Comparison of ENCODE assay signal across 31 cellular contexts in the genomic region with DNA sequence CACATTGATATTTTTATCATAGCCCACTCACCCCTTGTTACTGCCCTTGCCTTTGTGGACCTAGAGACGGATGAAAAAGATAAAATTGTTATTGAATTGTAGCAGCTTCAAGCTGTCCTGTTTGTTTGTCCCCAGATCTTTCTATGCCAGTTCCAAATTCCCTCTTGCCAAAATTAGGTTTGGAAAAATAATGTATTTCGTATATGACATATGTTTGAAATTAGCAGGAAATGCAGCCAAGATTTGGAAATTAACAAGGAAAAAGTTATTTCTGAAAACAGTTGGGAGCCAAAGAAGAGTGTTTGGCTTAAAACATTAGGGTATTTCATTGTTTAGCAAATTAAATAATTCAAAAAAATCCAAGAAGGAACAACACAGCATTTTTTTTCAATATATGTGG. TPM values are rescaled to one million over a fixed set of nuclear protein-coding genes. Genes with fewer than 3 reads are reported as not detected.
DNase-seq lines count a peak whose midpoint lies in the region; ATAC-seq and TF ChIP-seq lines count a peak whose summit lies in the region.
"Had no signal": no experiment of that assay in that cellular context is flagged by ENCODE, and none has a peak within 500 bp of the region (broad histone marks: within the 10 kb centered on the region; RNA-seq: fewer than 3 reads in every experiment).

No MANE protein-coding gene starts in this region.

- H3K36me3 ChIP-seq in adipocyte (ENCODE audit: control insufficient read depth, insufficient read depth, low read length, severe bottlenecking) (no peaks in the 10 kb centered on the region), rectal smooth muscle tissue (ENCODE audit: control insufficient read depth, insufficient read depth, low read length) (no peaks in the 10 kb centered on the region), WERI-Rb-1 (no peaks in the 10 kb centered on the region), ovary (no peaks in the 10 kb centered on the region)
- H3K36me3 ChIP-seq: BLaER1, left ventricle myocardium inferior, right lobe of liver, SJSA1, transverse colon had no signal

- TF ChIP-seq EP300 in ovary (IDR thresholded peaks at IDR 0.05) = no peak

- H3K9ac ChIP-seq in adipocyte (ENCODE audit: low read length) (peak overlapping the region; percentile 64), rectal smooth muscle tissue (ENCODE audit: low read length) (no peak overlapping the region)
- H3K9ac ChIP-seq: BLaER1 had no signal

- H3K27ac ChIP-seq in rectal smooth muscle tissue (ENCODE audit: low read depth, low read length) = peak overlapping the region; percentile 38
- no peak overlapping the region for H3K27ac ChIP-seq in WERI-Rb-1
- H3K27ac ChIP-seq in ovary = no peak overlapping the region
- H3K27ac ChIP-seq: BLaER1, body of pancreas, dorsolateral prefrontal cortex, left ventricle myocardium inferior, right lobe of liver, SJSA1, transverse colon had no signal

- H3K9me3 ChIP-seq in adipocyte (ENCODE audit: control insufficient read depth, low read length) (no peaks in the 10 kb centered on the region), WERI-Rb-1 (ENCODE audit: severe bottlenecking) (no peaks in the 10 kb centered on the region), ovary (no peaks in the 10 kb centered on the region)
- H3K9me3 ChIP-seq: body of pancreas, right lobe of liver, SJSA1, transverse colon had no signal

- H3K4me3 ChIP-seq in adipocyte (ENCODE audit: low read length) (peak overlapping the region; percentile 22), fibroblast of mammary gland (ENCODE audit: control insufficient read depth, low read depth, low read length) (no peak overlapping the region), rectal smooth muscle tissue (ENCODE audit: low read length) (no peak overlapping the region), WERI-Rb-1 (ENCODE audit: low read depth, low read length) (no peak overlapping the region), ovary (no peak overlapping the region)
- H3K4me3 ChIP-seq: BLaER1, body of pancreas, dorsolateral prefrontal cortex, left ventricle myocardium inferior, right lobe of liver, SJSA1, transverse colon had no signal

- peaks cover 26% of the 10 kb centered on the region for H3K4me1 ChIP-seq in adipocyte (ENCODE audit: control insufficient read depth, insufficient read depth, low read length)
- no peaks in the 10 kb centered on the region for H3K4me1 ChIP-seq in rectal smooth muscle tissue (ENCODE audit: control insufficient read depth, insufficient read depth, low read length)
- no peaks in the 10 kb centered on the region for H3K4me1 ChIP-seq in ovary (ENCODE audit: insufficient read depth)
- H3K4me1 ChIP-seq: BLaER1, body of pancreas, left ventricle myocardium inferior, SJSA1, transverse colon had no signal

- DNase-seq in GM04504 (ENCODE audit: low read depth) = peak; percentile 15
- DNase-seq in adipocyte (ENCODE audit: low read depth) = peak; percentile 40
- peak; percentile 40 for DNase-seq in fibroblast of mammary gland (ENCODE audit: low read depth)
- no peak for DNase-seq in HuH-7 (ENCODE audit: low spot score)
- no peak for DNase-seq in WERI-Rb-1
- DNase-seq in Right ventricle myocardium inferior (ENCODE audit: missing footprints) = no peak
- no peak for DNase-seq in ovary
- DNase-seq: activated T-cell treated with anti-CD3 and anti-CD28 coated beads, Interleukin-2, amount 50 U/mL, for 4 hours; body of pancreas; DMS 273 treated with DMSO at 0.1 percent for 48 hours; dorsolateral prefrontal cortex; head of caudate nucleus; islet precursor cell; left ventricle myocardium inferior; NCI-H146; right lobe of liver; stimulated activated CD4-positive, alpha-beta T cell treated with anti-CD3 and anti-CD28 coated beads, Interleukin-4, amount 100 ng/mL, for 1 hour; T-cell; transverse colon had no signal

- intact Hi-C loops in Right ventricle myocardium inferior (cut with DNase I) (no loop called here), ovary (cut with DNase I) (no loop called here)

- TF ChIP-seq POLR2A in ovary (IDR thresholded peaks at IDR 0.05) = no peak

- no peak for ATAC-seq in Right ventricle myocardium inferior
- ATAC-seq: activated T-cell treated with anti-CD3 and anti-CD28 coated beads, Interleukin-2, amount 50 U/mL, for 4 hours; body of pancreas; T-cell; WTC11 had no signal

- TF ChIP-seq CTCF in fibroblast of mammary gland (conservative IDR thresholded peaks at IDR 0.05; ENCODE audit: control insufficient read depth, insufficient read depth, low read depth, low read length) (no peak), WERI-Rb-1 (IDR thresholded peaks at IDR 0.05; ENCODE audit: low read depth, low read length) (no peak), ovary (IDR thresholded peaks at IDR 0.05) (no peak)

- no peaks in the 10 kb centered on the region for H3K27me3 ChIP-seq in adipocyte (replicated peaks; ENCODE audit: control insufficient read depth, insufficient read depth, low read length)
- H3K27me3 ChIP-seq in rectal smooth muscle tissue (ENCODE audit: control insufficient read depth, insufficient read depth, low read length) = no peaks in the 10 kb centered on the region
- H3K27me3 ChIP-seq in WERI-Rb-1 (ENCODE audit: insufficient read depth, low read depth, severe bottlenecking) = no peaks in the 10 kb centered on the region
- H3K27me3 ChIP-seq in ovary = no peaks in the 10 kb centered on the region
- H3K27me3 ChIP-seq: BLaER1, body of pancreas, dorsolateral prefrontal cortex, right lobe of liver, SJSA1, transverse colon had no signal

- 44 to 60% (median 51%) methylated on average over 2 of the region's 2 CpGs for WGBS in ovary, 3 donors

RNA-seq across cellular contexts. Expression of gene SPATA31D1, which starts 33.5 kb away (rescaled TPM):
- total RNA-seq in Right ventricle myocardium inferior (not detected), ovary (not detected)
- polyA plus RNA-seq in ovary = not detected
- total RNA-seq: activated T-cell treated with anti-CD3 and anti-CD28 coated beads, Interleukin-2, amount 50 U/mL, for 4 hours; body of pancreas; chondrocyte; dorsolateral prefrontal cortex; left ventricle myocardium inferior; mesenteric fat pad; NCI-H460; progenitor cell of endocrine pancreas; right lobe of liver; RPMI7951; SJSA1; T-cell; transverse colon; WTC11 had no signal
- polyA plus RNA-seq: adipose tissue, AG04450, IgD-negative memory B cell had no signal

Comparison
In these comparisons a context has a peak if more than half of its experiments do, and no peak if none do; other contexts are left out.
1. DNase-seq: peak in GM04504 (single experiment), adipocyte (single experiment) and fibroblast of mammary gland (single experiment); none in HuH-7 (single experiment), WERI-Rb-1 (single experiment), Right ventricle myocardium inferior (single experiment) and ovary (0 of 5).